In genomic region chr4:88725143-88725542, GRCh38 we compare ENCODE assay signal across 1 cellular context.
A peak's percentile ranks its signal among the peaks of the same experiment; 100 is the strongest.
TF ChIP-seq lines count a peak whose summit lies in the region.

No MANE protein-coding gene starts in this region.

TF ChIP-seq in H1, 55 proteins besides CTCF, POLR2A, EP300 and RAD21:
- TF ChIP-seq BCL11A (IDR thresholded peaks at IDR 0.05; ENCODE audit: low read depth in 2 of 2, low read length in 2 of 2) (no peak), SRF (IDR thresholded peaks at IDR 0.05; ENCODE audit: low read depth, low read length) (peak; percentile 53; the same call in 1 of the 2 replicates), SP4 (IDR thresholded peaks at IDR 0.05; ENCODE audit: low read length) (no peak)
